ENCODE assay signal across 27 cellular contexts in genomic region chr6:163626073-163626867, GRCh38.
DNase-seq lines count a peak whose midpoint lies in the region; ATAC-seq, FAIRE-seq and TF ChIP-seq lines count a peak whose summit lies in the region.
"Had no signal": no experiment of that assay in that cellular context is flagged by ENCODE, and none has a peak within 500 bp of the region (broad histone marks: within the 10 kb centered on the region; RNA-seq: fewer than 3 reads in every experiment).

No MANE protein-coding gene starts in this region.

- POLR2A ChIA-PET in GM12878 (lab: Charles Lee), result no interaction called here

- TF ChIP-seq POLR2A in GM12878 (IDR thresholded peaks at IDR 0.05; ENCODE audit: low read depth, low read length) (no peak), GM18505 (IDR thresholded peaks at IDR 0.05; ENCODE audit: borderline replicate concordance, extremely low read depth, insufficient read depth, insufficient read length) (no peak)

- H3K4me3 ChIP-seq in right cardiac atrium (ENCODE audit: low read length) (no peak overlapping the region), GM12878 (no peak overlapping the region)
- H3K4me3 ChIP-seq: lung, mucosa of descending colon, sigmoid colon, SK-N-MC had no signal

- no peak for ATAC-seq in right cardiac atrium
- ATAC-seq in GM12878, result no peak
- no peak for ATAC-seq in memory B cell (ENCODE audit: low read depth)
- no peak for ATAC-seq in GM18505 (IDR thresholded peaks at IDR 0.05; ENCODE audit: unreplicated experiment)
- no peak for ATAC-seq in natural killer cell
- ATAC-seq in GM19455 (IDR thresholded peaks at IDR 0.05; ENCODE audit: unreplicated experiment), result no peak
- ATAC-seq: activated CD8-positive, alpha-beta T cell treated with anti-CD3 and anti-CD28 coated beads, Interleukin-2, amount 10 ng/mL, durations not matched to agents 7 days and 5 days; activated naive CD4-positive, alpha-beta T cell treated with anti-CD3 and anti-CD28 coated beads, Interleukin-2, amount 50 U/mL, for 72 hours; HCT116; mucosa of descending colon had no signal

- intact Hi-C loops in cardiac septum (cut with DNase I) (no loop called here), right cardiac atrium (cut with DNase I) (no loop called here), GM12878 (cut with micrococcal nuclease; ENCODE audit: unreplicated experiment) (no loop called here), natural killer cell (cut with micrococcal nuclease) (no loop called here)

- H3K9me3 ChIP-seq in right cardiac atrium (ENCODE audit: control insufficient read depth, low read length) (peaks cover 2% of the 10 kb centered on the region), GM12878 (replicated peaks; ENCODE audit: control insufficient read depth, insufficient read depth, low read length) (peaks cover 2% of the 10 kb centered on the region; the same call in 1 of the 3 replicates)
- H3K9me3 ChIP-seq: mucosa of descending colon had no signal

- no peaks in the 10 kb centered on the region for H3K27me3 ChIP-seq in right cardiac atrium (ENCODE audit: control insufficient read depth, insufficient read depth)
- no peaks in the 10 kb centered on the region for H3K27me3 ChIP-seq in GM12878 (replicated peaks in 1 of 2; ENCODE audit: control insufficient read depth in 2 of 2, insufficient read depth in 2 of 2, low read length in 1 of 2)

- FAIRE-seq in GM12878 (lab: Jason Lieb, UNC), result no peak
- FAIRE-seq: endothelial cell of umbilical vein had no signal

- TF ChIP-seq EP300 in GM12878 (IDR thresholded peaks at IDR 0.05; ENCODE audit: borderline replicate concordance in 1 of 2, control insufficient read depth in 1 of 2, low read depth in 2 of 2, low read length in 2 of 2), result no peak

- H3K4me2 ChIP-seq in GM12878 (ENCODE audit: control insufficient read depth, insufficient read depth), result no peak overlapping the region

- no peak overlapping the region for H3K9ac ChIP-seq in GM12878 (ENCODE audit: control insufficient read depth, insufficient read depth, low read length)

- H3K79me2 ChIP-seq in GM12878 (ENCODE audit: control insufficient read depth, insufficient read depth, low read length), result no peaks in the 10 kb centered on the region

- H3K27ac Mint-ChIP-seq in memory B cell, result no peak overlapping the region
- no peak overlapping the region for H3K27ac Mint-ChIP-seq in natural killer cell
- H3K27ac Mint-ChIP-seq: activated CD8-positive, alpha-beta T cell treated with anti-CD3 and anti-CD28 coated beads, Interleukin-2, amount 10 ng/mL, durations not matched to agents 7 days and 5 days; activated naive CD4-positive, alpha-beta T cell treated with anti-CD3 and anti-CD28 coated beads, Interleukin-2, amount 50 U/mL, for 72 hours; activated T-helper 2 cell treated with anti-CD3 and anti-CD28 coated beads, Interferon-gamma antibody, Interleukin-2, Interleukin-4, amounts not matched to agents 10 μg/mL and 5 μg/mL and 100 μg/mL, durations not matched to agents 14 hours and 24 hours and 36 hours; CD4-positive, alpha-beta memory T cell; progenitor cell of endocrine pancreas had no signal

- no peak overlapping the region for H2AFZ ChIP-seq in GM12878 (ENCODE audit: control insufficient read depth, low read depth, low read length)

- H4K20me1 ChIP-seq in GM12878 (ENCODE audit: control insufficient read depth, insufficient read depth), result no peaks in the 10 kb centered on the region

- H3K27me3 Mint-ChIP-seq in memory B cell, result no peaks in the 10 kb centered on the region
- peaks cover 0 to 18% of the 10 kb centered on the region in 2 donors for H3K27me3 Mint-ChIP-seq in natural killer cell (ENCODE audit: low read depth in 2 of 2)
- H3K27me3 Mint-ChIP-seq: progenitor cell of endocrine pancreas had no signal

- SMC1A ChIA-PET in GM12878 (lab: Charles Lee; ENCODE audit: uncharacterized antibody, unreplicated experiment), result no interaction called here

- TF ChIP-seq RAD21 in GM12878 (IDR thresholded peaks at IDR 0.05; ENCODE audit: insufficient read depth, low read depth, low read length), result no peak

- H3K4me1 ChIP-seq in right cardiac atrium (ENCODE audit: control insufficient read depth, insufficient read depth, low read length) (no peaks in the 10 kb centered on the region), GM12878 (ENCODE audit: control insufficient read depth, insufficient read depth, low read length) (no peaks in the 10 kb centered on the region; the same call in 1 of the 2 replicates)
- H3K4me1 ChIP-seq: sigmoid colon had no signal

- H3K9me3 Mint-ChIP-seq in memory B cell (no peaks in the 10 kb centered on the region), natural killer cell (no peaks in the 10 kb centered on the region)
- H3K9me3 Mint-ChIP-seq: activated T-helper 2 cell treated with anti-CD3 and anti-CD28 coated beads, Interferon-gamma antibody, Interleukin-2, Interleukin-4, amounts not matched to agents 10 μg/mL and 5 μg/mL and 100 μg/mL, durations not matched to agents 14 hours and 24 hours and 36 hours had no signal

- CTCF ChIA-PET in GM12878 (lab: Yijun Ruan, JAX), result no interaction called here

- H3K4me1 Mint-ChIP-seq in memory B cell (peaks cover 5% of the 10 kb centered on the region), natural killer cell (no peaks in the 10 kb centered on the region)
- H3K4me1 Mint-ChIP-seq: CD4-positive, alpha-beta memory T cell had no signal

- in situ Hi-C loops in GM12878 (cut with MboI), result no loop called here

- 93% methylated on average over 8 of the region's 8 CpGs for WGBS in right cardiac atrium
- 87% methylated on average over 8 of the region's 8 CpGs for WGBS in GM12878 (ENCODE audit: insufficient coverage, insufficient replicate concordance, low lambda C conversion rate, missing lambda C conversion rate)

- RAD21 ChIA-PET in GM12878 (lab: Charles Lee; ENCODE audit: unreplicated experiment), result no interaction called here

- no peaks in the 10 kb centered on the region for H3K36me3 ChIP-seq in GM12878 (ENCODE audit: control insufficient read depth in 2 of 2, insufficient read depth in 2 of 2, low read length in 1 of 2)
- H3K36me3 ChIP-seq: sigmoid colon had no signal

- H3K36me3 Mint-ChIP-seq in memory B cell, result no peaks in the 10 kb centered on the region
- no peaks in the 10 kb centered on the region for H3K36me3 Mint-ChIP-seq in natural killer cell
- H3K36me3 Mint-ChIP-seq: CD4-positive, alpha-beta memory T cell had no signal

- TF ChIP-seq CTCF in GM12878 (IDR thresholded peaks at IDR 0.05 in 2 of 3, conservative IDR thresholded peaks at IDR 0.05 in 1 of 3; ENCODE audit: control insufficient read depth in 2 of 3, extremely low read depth in 1 of 3, insufficient read depth in 1 of 3, low read depth in 3 of 3, low read length in 3 of 3) (no peak), natural killer cell (IDR thresholded peaks at IDR 0.05) (no peak)

- no TSS peak for BruUV-seq in GM12878 (replicated peaks; lab: Mats Ljungman, UMichigan)

- no peak overlapping the region for H3K27ac ChIP-seq in right cardiac atrium (ENCODE audit: low read length)
- no peak overlapping the region for H3K27ac ChIP-seq in GM12878 (ENCODE audit: control insufficient read depth, insufficient read depth)
- H3K27ac ChIP-seq: 22Rv1, HL-60, sigmoid colon, SK-N-MC had no signal

- H3K4me3 Mint-ChIP-seq in memory B cell (peak overlapping the region; percentile 48), natural killer cell (no peak overlapping the region)
- H3K4me3 Mint-ChIP-seq: activated CD8-positive, alpha-beta T cell treated with anti-CD3 and anti-CD28 coated beads, Interleukin-2, amount 10 ng/mL, durations not matched to agents 7 days and 5 days; CD4-positive, alpha-beta memory T cell had no signal

- DNase-seq in cardiac septum (ENCODE audit: low spot score) (peak; percentile 55), right cardiac atrium (no peak), GM12878 (ENCODE audit: low read depth, low spot score) (no peak), memory B cell (ENCODE audit: low spot score in 2 of 2) (no peak), natural killer cell (no peak), T-helper 9 cell (no peak)
- DNase-seq: activated CD8-positive, alpha-beta T cell treated with anti-CD3 and anti-CD28 coated beads, Interleukin-2, amount 10 ng/mL, durations not matched to agents 7 days and 5 days; CD4-positive, alpha-beta memory T cell; central memory CD4-positive, alpha-beta T cell; Kasumi-1; mucosa of descending colon; NCI-H146; NCI-H446; sigmoid colon; stimulated activated naive CD4-positive, alpha-beta T cell; T-helper 2 cell had no signal

TF ChIP-seq in GM12878, 131 proteins besides CTCF, POLR2A, EP300 and RAD21:
- no peak for TF ChIP-seq ESRRA (IDR thresholded peaks at IDR 0.05; ENCODE audit: low read length)
- peak; percentile 61 for TF ChIP-seq BCL3 (IDR thresholded peaks at IDR 0.05; ENCODE audit: borderline replicate concordance, insufficient read depth, low read depth, low read length, poor library complexity, severe bottlenecking)
